ENCODE assay signal across 17 cellular contexts in the genomic region with DNA sequence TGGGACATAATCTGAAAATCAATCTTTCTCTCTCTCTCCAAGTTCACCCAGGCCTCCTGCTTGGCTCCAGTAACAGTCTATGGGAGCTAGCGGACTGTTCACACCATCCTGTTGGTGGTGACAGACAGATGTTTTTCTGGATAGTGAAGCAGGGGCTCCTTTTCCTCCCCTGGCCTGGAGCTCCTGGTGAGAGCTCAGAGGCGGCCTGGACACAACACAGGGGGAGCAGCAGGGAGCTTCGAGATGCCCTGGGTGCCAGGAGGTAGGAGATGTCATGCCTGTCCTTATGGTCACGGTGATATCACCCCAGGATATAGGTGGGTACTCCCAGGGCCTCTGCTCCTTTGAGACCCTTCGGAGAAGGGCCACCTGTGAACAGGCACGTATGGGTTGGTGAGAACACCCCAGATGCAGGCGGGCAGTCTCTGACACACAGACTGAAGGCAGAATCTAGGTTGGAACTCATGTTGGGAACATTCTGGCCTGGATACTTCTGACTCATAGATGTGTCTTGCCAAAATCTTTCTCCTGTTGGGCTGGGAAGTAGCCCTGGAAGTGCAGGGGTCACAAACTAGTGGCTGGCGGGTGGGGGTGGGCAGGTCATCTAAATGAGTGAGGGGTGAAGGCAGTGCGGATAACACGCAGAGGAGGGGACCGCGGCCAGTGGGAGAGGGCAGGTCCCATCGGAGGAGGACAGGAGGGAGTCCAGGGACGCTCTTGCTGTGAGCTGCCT.
DNase-seq lines count a peak whose midpoint lies in the region; ATAC-seq and TF ChIP-seq lines count a peak whose summit lies in the region.
"Had no signal": no experiment of that assay in that cellular context is flagged by ENCODE, and none has a peak within 500 bp of the region (broad histone marks: within the 10 kb centered on the region; RNA-seq: fewer than 3 reads in every experiment).

No MANE protein-coding gene starts in this region.

- H3K27ac ChIP-seq in breast epithelium (peak overlapping the region; percentile 35 to 36), psoas muscle (no peak overlapping the region)

- TF ChIP-seq CTCF in breast epithelium (IDR thresholded peaks at IDR 0.05) (no peak), psoas muscle (IDR thresholded peaks at IDR 0.05) (no peak)

- no peaks in the 10 kb centered on the region for H3K4me1 ChIP-seq in breast epithelium
- H3K4me1 ChIP-seq in psoas muscle = no peaks in the 10 kb centered on the region

- no peaks in the 10 kb centered on the region for H3K36me3 ChIP-seq in breast epithelium
- H3K36me3 ChIP-seq in psoas muscle (ENCODE audit: insufficient read depth in 1 of 2, low read depth in 1 of 2) = no peaks in the 10 kb centered on the region
- H3K36me3 ChIP-seq: tibial nerve had no signal

- H3K9me3 ChIP-seq in breast epithelium (peaks cover 0 to 4% of the 10 kb centered on the region in 2 donors), psoas muscle (peaks cover 5% of the 10 kb centered on the region)

- DNase-seq in AG08395 (ENCODE audit: low spot score) (peak; percentile 40), breast epithelium (ENCODE audit: low spot score in 2 of 2) (no peak), Right ventricle myocardium superior (no peak), psoas muscle (no peak), HT-29 (ENCODE audit: low spot score) (no peak), SIG-M5 treated with dmso at 0.1 percent for 504 hours (lab: John Stamatoyannopoulos, UW; ENCODE audit: unreplicated experiment) (no peak), NCI-H2081 treated with DMSO at 0.1 percent for 48 hours (lab: John Stamatoyannopoulos, UW) (no peak), NCI-H82 (lab: John Stamatoyannopoulos, UW) (no peak)
- DNase-seq: activated CD4-positive, CD25-positive, alpha-beta regulatory T cell; activated CD8-positive, alpha-beta memory T cell treated with anti-CD3 and anti-CD28 coated beads, Interleukin-2, amount 50 U/mL, for 4 hours; activated naive CD4-positive, alpha-beta T cell treated with anti-CD3 and anti-CD28 coated beads for 36 hours; mesenchymal stem cell; NCI-H187; NCI-H510A treated with DMSO at 0.1 percent for 48 hours; OCI-M1; stimulated activated CD4-positive, alpha-beta T cell treated with anti-CD3 and anti-CD28 coated beads, Interleukin-15, amount 100 ng/mL, for 24 hours had no signal

- H3K27me3 ChIP-seq in breast epithelium (no peaks in the 10 kb centered on the region), psoas muscle (ENCODE audit: insufficient read depth in 3 of 3, low read length in 2 of 3) (peaks cover 0 to 16% (median 2%) of the 10 kb centered on the region in 3 donors)
- H3K27me3 ChIP-seq: tibial nerve had no signal

- intact Hi-C loops in breast epithelium (cut with DNase I; ENCODE audit: low total_unique reads) (loop anchor here (5.0 kb wide), 1 partner anchor 925 kb away; no protein-coding TSS in a partner anchor), Right ventricle myocardium superior (cut with DNase I) (no loop called here), psoas muscle (cut with DNase I) (no loop called here)

- TF ChIP-seq POLR2A in breast epithelium (IDR thresholded peaks at IDR 0.05) = no peak

- H3K4me3 ChIP-seq in breast epithelium (no peak overlapping the region), psoas muscle (no peak overlapping the region)
- H3K4me3 ChIP-seq: tibial nerve had no signal

- ATAC-seq in Right ventricle myocardium superior (ENCODE audit: poor library complexity) (peak; percentile 83), psoas muscle (peak in 3 of 4 donors; percentile 68 to 83 (median 73))

- WGBS in psoas muscle, 3 donors = 50 to 66% (median 54%) methylated on average over 14 of the region's 14 CpGs
